ENCODE assay signal across 8 cellular contexts in the genomic region with DNA sequence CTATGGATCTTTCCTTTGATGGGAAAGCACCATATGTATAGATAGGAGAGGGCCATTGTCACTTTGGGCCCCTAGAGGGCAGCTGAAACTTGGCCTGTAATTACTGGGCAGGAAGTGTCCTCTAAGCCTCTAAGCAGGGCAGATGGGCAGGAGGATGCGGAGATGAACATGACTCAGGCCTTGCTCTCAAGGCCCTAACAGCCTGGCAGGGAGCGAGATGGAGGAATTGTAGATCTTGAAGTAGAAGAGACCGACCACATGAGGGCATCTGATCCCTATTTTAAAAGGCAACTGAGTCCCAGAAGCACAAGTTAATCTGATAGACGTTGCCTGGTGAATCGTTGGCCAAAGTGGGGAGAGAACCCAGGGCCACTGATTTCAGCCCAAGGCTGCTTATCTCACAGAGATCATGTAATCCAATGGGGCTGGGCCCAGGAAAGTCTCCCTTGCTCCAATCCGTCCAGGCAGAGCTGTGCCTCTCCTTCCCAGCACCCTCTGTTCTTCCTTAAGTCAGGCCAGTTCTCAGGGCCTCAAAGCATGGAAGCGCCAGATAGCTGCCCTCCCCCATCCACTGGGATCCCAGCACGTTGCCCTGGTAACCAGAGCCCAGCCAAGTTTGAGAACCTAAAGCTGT. TPM values are rescaled to one million over a fixed set of nuclear protein-coding genes. Genes with fewer than 3 reads are reported as not detected.
DNase-seq lines count a peak whose midpoint lies in the region; ATAC-seq and TF ChIP-seq lines count a peak whose summit lies in the region.

No MANE protein-coding gene starts in this region.

- no peaks in the 10 kb centered on the region for H3K27me3 ChIP-seq in dorsolateral prefrontal cortex
- no peaks in the 10 kb centered on the region for H3K27me3 ChIP-seq in mesendoderm (ENCODE audit: insufficient read depth, low read length, poor library complexity)

- no peak overlapping the region for H4K5ac ChIP-seq in mesendoderm (ENCODE audit: low read length)

- H2AK5ac ChIP-seq in mesendoderm (ENCODE audit: low read length): no peak overlapping the region

- no peak overlapping the region for H3K4me3 Mint-ChIP-seq in activated T-cell treated with anti-CD3 and anti-CD28 coated beads, Interleukin-2, amount 50 U/mL, for 24 hours
- no peak overlapping the region for H3K4me3 Mint-ChIP-seq in T-helper 2 cell treated with Interferon-gamma antibody and Interleukin-4, amounts not matched to agents 5 μg/mL and 100 μg/mL, for 36 hours

- no peak overlapping the region for H3K4me2 ChIP-seq in mesendoderm (ENCODE audit: low read length)

- H3K9me3 Mint-ChIP-seq in activated T-cell treated with anti-CD3 and anti-CD28 coated beads, Interleukin-2, amount 50 U/mL, for 24 hours: no peaks in the 10 kb centered on the region
- no peaks in the 10 kb centered on the region for H3K9me3 Mint-ChIP-seq in T-helper 2 cell treated with Interferon-gamma antibody and Interleukin-4, amounts not matched to agents 5 μg/mL and 100 μg/mL, for 36 hours

- WGBS in mesendoderm (ENCODE audit: extremely low coverage, insufficient coverage, low lambda C conversion rate): no CpG with 5 or more reads among the region's 8 CpGs

- H3K4ac ChIP-seq in mesendoderm (ENCODE audit: low read depth, low read length): no peak overlapping the region

- H4K8ac ChIP-seq in mesendoderm (ENCODE audit: low read depth, low read length): no peak overlapping the region

- no peak overlapping the region for H2BK120ac ChIP-seq in mesendoderm (ENCODE audit: low read depth, low read length)

- peaks cover 5% of the 10 kb centered on the region for H3K4me1 Mint-ChIP-seq in activated T-cell treated with anti-CD3 and anti-CD28 coated beads, Interleukin-2, amount 50 U/mL, for 24 hours (ENCODE audit: low read depth)
- H3K4me1 Mint-ChIP-seq in T-helper 2 cell treated with Interferon-gamma antibody and Interleukin-4, amounts not matched to agents 5 μg/mL and 100 μg/mL, for 36 hours (ENCODE audit: low read depth): peaks cover 3% of the 10 kb centered on the region

- H3K79me1 ChIP-seq in mesendoderm (ENCODE audit: low read length): no peaks in the 10 kb centered on the region

- ATAC-seq in HG02884 (IDR thresholded peaks at IDR 0.05; ENCODE audit: unreplicated experiment) (no peak), HG02623 (IDR thresholded peaks at IDR 0.05; ENCODE audit: unreplicated experiment) (no peak)

- no peak overlapping the region for H2BK5ac ChIP-seq in mesendoderm (ENCODE audit: low read length)

- no peak overlapping the region for H2BK15ac ChIP-seq in mesendoderm (replicated peaks; ENCODE audit: low read depth)

- H3K27ac ChIP-seq in dorsolateral prefrontal cortex (peak overlapping the region in 54 of 59 donors; percentile 2 to 85 (median 60)), mesendoderm (ENCODE audit: low read depth, low read length) (no peak overlapping the region)

- H3K36me3 Mint-ChIP-seq in activated T-cell treated with anti-CD3 and anti-CD28 coated beads, Interleukin-2, amount 50 U/mL, for 24 hours (ENCODE audit: low read depth): no peaks in the 10 kb centered on the region
- no peaks in the 10 kb centered on the region for H3K36me3 Mint-ChIP-seq in T-helper 2 cell treated with Interferon-gamma antibody and Interleukin-4, amounts not matched to agents 5 μg/mL and 100 μg/mL, for 36 hours (ENCODE audit: low read depth)

- H3K36me3 ChIP-seq in mesendoderm (ENCODE audit: control insufficient read depth, insufficient read depth, low read length): no peaks in the 10 kb centered on the region

- H3K27ac Mint-ChIP-seq in activated T-cell treated with anti-CD3 and anti-CD28 coated beads, Interleukin-2, amount 50 U/mL, for 24 hours: no peak overlapping the region
- H3K27ac Mint-ChIP-seq in T-helper 2 cell treated with Interferon-gamma antibody and Interleukin-4, amounts not matched to agents 5 μg/mL and 100 μg/mL, for 36 hours: no peak overlapping the region

- peaks cover 3% of the 10 kb centered on the region for H3K4me1 ChIP-seq in mesendoderm (ENCODE audit: control insufficient read depth, low read depth, low read length)

- DNase-seq in activated T-cell treated with anti-CD3 and anti-CD28 coated beads, Interleukin-2, amount 50 U/mL, for 24 hours: peak; percentile 49
- no peak for DNase-seq in activated T-cell treated with anti-CD3 and anti-CD28 coated beads, Interleukin-2, amount 50 U/mL, for 1 hour
- no peak for DNase-seq in LNCaP clone FGC (ENCODE audit: low read depth)
- DNase-seq in T-helper 2 cell treated with Interferon-gamma antibody and Interleukin-4, amounts not matched to agents 5 μg/mL and 100 μg/mL, for 36 hours (ENCODE audit: low spot score): peak; percentile 43
- DNase-seq in dorsolateral prefrontal cortex: peak in 6 of 10 donors; percentile 46 to 60 (median 56)
- DNase-seq in mesendoderm: peak; percentile 97

- no peak overlapping the region for H3K18ac ChIP-seq in mesendoderm (ENCODE audit: low read length)

- peaks cover 5% of the 10 kb centered on the region for H3K27me3 Mint-ChIP-seq in activated T-cell treated with anti-CD3 and anti-CD28 coated beads, Interleukin-2, amount 50 U/mL, for 24 hours
- H3K27me3 Mint-ChIP-seq in T-helper 2 cell treated with Interferon-gamma antibody and Interleukin-4, amounts not matched to agents 5 μg/mL and 100 μg/mL, for 36 hours (ENCODE audit: low read depth): no peaks in the 10 kb centered on the region

- TF ChIP-seq CTCF in LNCaP clone FGC (IDR thresholded peaks at IDR 0.05; ENCODE audit: control insufficient read depth, extremely low read depth, insufficient read depth): peak; percentile 34
- TF ChIP-seq CTCF in dorsolateral prefrontal cortex (IDR thresholded peaks at IDR 0.05 in 54 of 56, conservative IDR thresholded peaks at IDR 0.05 in 2 of 56; ENCODE audit: low read depth in 1 of 56, partially characterized antibody in 56 of 56): peak in 54 of 56 donors; percentile 9 to 73 (median 50)

- peak overlapping the region; percentile 41 for H3K9ac ChIP-seq in mesendoderm (ENCODE audit: low read length)

- intact Hi-C loops in dorsolateral prefrontal cortex (cut with DNase I): loop anchor here (2.0 to 5.0 kb wide), 4 partner anchors 116 to 476 kb away; partner anchors contain the start of gene NDUFA6 (in 1 of the 2)

- no peaks in the 10 kb centered on the region for H3K79me2 ChIP-seq in mesendoderm (ENCODE audit: control insufficient read depth, insufficient read depth, low read length)

- no peak overlapping the region for H3K23ac ChIP-seq in mesendoderm (ENCODE audit: low read length)

- no peak overlapping the region for H3K4me3 ChIP-seq in LNCaP clone FGC (ENCODE audit: low read depth, low read length)
- H3K4me3 ChIP-seq in dorsolateral prefrontal cortex: no peak overlapping the region
- no peak overlapping the region for H3K4me3 ChIP-seq in mesendoderm (ENCODE audit: low read length)

- H3K56ac ChIP-seq in mesendoderm (ENCODE audit: low read length): peak overlapping the region; percentile 71

RNA-seq across cellular contexts. Expression of gene SEPTIN3, which starts 2.5 kb away (rescaled TPM):
- 100 to 1,000 TPM in 119 of 120 experiments, 10 to 100 TPM in 1; 90.5 to 406 (median 293) TPM for total RNA-seq in dorsolateral prefrontal cortex
- polyA plus RNA-seq in mesendoderm (2013, experiment 1 of 2): 5.5 TPM
- polyA plus RNA-seq in mesendoderm (2013, experiment 2 of 2): 6.0 TPM

RNA-seq across cellular contexts. Expression of gene CENPM, which starts 19.8 kb away (rescaled TPM):
- total RNA-seq in dorsolateral prefrontal cortex: 1 to 10 TPM in 53 of 120 experiments, under 1 TPM in 26, not detected in 41; 0.49 to 3.3 (median 1.4) TPM
- polyA plus RNA-seq in mesendoderm (2013, experiment 1 of 2): 46.1 TPM
- 46.4 TPM for polyA plus RNA-seq in mesendoderm (2013, experiment 2 of 2)

RNA-seq across cellular contexts. Expression of gene WBP2NL, which starts 31.9 kb away (rescaled TPM):
- 10 to 100 TPM in 22 of 120 experiments, 1 to 10 TPM in 98; 1.9 to 16.3 (median 7.6) TPM for total RNA-seq in dorsolateral prefrontal cortex
- not detected for polyA plus RNA-seq in mesendoderm (2013, experiment 1 of 2)
- not detected for polyA plus RNA-seq in mesendoderm (2013, experiment 2 of 2)

RNA-seq across cellular contexts. Expression of gene TNFRSF13C, which starts 40.1 kb away (rescaled TPM):
- 1 to 10 TPM in 78 of 120 experiments, under 1 TPM in 42; 0.13 to 5.8 (median 1.2) TPM for total RNA-seq in dorsolateral prefrontal cortex
- 0.77 TPM for polyA plus RNA-seq in mesendoderm (2013, experiment 1 of 2)
- 0.67 TPM for polyA plus RNA-seq in mesendoderm (2013, experiment 2 of 2)

Comparison
In these comparisons a context has a peak if more than half of its experiments do, and no peak if none do; other contexts are left out.
1. DNase-seq: peak in activated T-cell treated with anti-CD3 and anti-CD28 coated beads, Interleukin-2, amount 50 U/mL, for 24 hours (single experiment), T-helper 2 cell treated with Interferon-gamma antibody and Interleukin-4, amounts not matched to agents 5 μg/mL and 100 μg/mL, for 36 hours (single experiment), dorsolateral prefrontal cortex (6 of 10) and mesendoderm (single experiment); none in activated T-cell treated with anti-CD3 and anti-CD28 coated beads, Interleukin-2, amount 50 U/mL, for 1 hour (single experiment) and LNCaP clone FGC (single experiment).